2 cellular contexts compared by ENCODE assay signal in the genomic region with DNA sequence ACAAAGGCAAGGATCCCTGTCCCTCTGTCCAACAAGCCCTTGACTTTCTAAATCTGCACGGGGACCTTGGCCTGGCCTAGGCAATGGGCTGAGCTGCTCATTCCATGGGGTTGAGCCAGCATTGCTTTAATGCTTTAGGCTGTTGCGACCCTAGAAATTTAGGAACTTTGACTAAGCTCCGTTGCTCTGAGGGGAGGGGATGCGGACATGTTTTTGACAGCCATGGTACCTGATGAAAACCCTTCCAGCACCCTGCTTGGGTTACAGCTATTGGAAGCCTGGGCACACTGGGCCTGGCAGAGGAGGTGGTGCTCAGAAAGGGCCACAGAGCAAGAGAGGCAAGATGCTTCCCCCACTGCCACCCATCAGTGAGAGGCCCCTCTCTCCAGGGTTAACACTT.
TF ChIP-seq lines count a peak whose summit lies in the region.

No MANE protein-coding gene starts in this region.

TF ChIP-seq in GM23338, 12 proteins besides CTCF, POLR2A, EP300 and RAD21:
- TF ChIP-seq JUNB (IDR thresholded peaks at IDR 0.05; ENCODE audit: unreplicated experiment) = no peak
- no peak for TF ChIP-seq NANOG (IDR thresholded peaks at IDR 0.05; ENCODE audit: borderline replicate concordance)

TF ChIP-seq in H1, 55 proteins besides CTCF, POLR2A, EP300 and RAD21:
- TF ChIP-seq HDAC2 (IDR thresholded peaks at IDR 0.05; ENCODE audit: borderline replicate concordance in 1 of 2, low read depth in 2 of 2, low read length in 2 of 2) = no peak
- no peak for TF ChIP-seq GABPA (IDR thresholded peaks at IDR 0.05; ENCODE audit: borderline replicate concordance, insufficient read depth, low read length)
- TF ChIP-seq TBP (IDR thresholded peaks at IDR 0.05; ENCODE audit: low read depth, low read length) = no peak
- no peak for TF ChIP-seq TEAD4 (IDR thresholded peaks at IDR 0.05; ENCODE audit: low read depth, low read length)
- TF ChIP-seq POU5F1 (IDR thresholded peaks at IDR 0.05; ENCODE audit: low read depth, low read length) = no peak
